Comparison of ENCODE assay signal across 16 cellular contexts in genomic region chr7:71290382-71290781, GRCh38.
"Had no signal": no experiment of that assay in that cellular context is flagged by ENCODE, and none has a peak within 500 bp of the region (broad histone marks: within the 10 kb centered on the region; RNA-seq: fewer than 3 reads in every experiment).

No MANE protein-coding gene starts in this region.

- H3K27ac ChIP-seq: epithelial cell of prostate, prostate gland had no signal

- DNase-seq: activated CD4-positive, alpha-beta memory T cell treated with anti-CD3 and anti-CD28 coated beads for 36 hours; activated naive CD8-positive, alpha-beta T cell treated with anti-CD3 and anti-CD28 coated beads, Interleukin-2, amount 50 U/mL, for 24 hours; activated T-cell treated with anti-CD3 and anti-CD28 coated beads, Interleukin-2, amount 50 U/mL, for 4 hours; cortex of kidney; effector memory CD4-positive, alpha-beta T cell; hippocampal formation; natural killer cell; stimulated activated CD4-positive, alpha-beta T cell treated with anti-CD3 and anti-CD28 coated beads, Interleukin-12 subunit alpha, Interleukin-12 subunit beta, amount 100 ng/mL, for 4 hours; stimulated activated CD4-positive, alpha-beta T cell treated with anti-CD3 and anti-CD28 coated beads, Interleukin-2, amount 100 ng/mL, for 48 hours; stimulated activated CD8-positive, alpha-beta memory T cell treated with anti-CD3 and anti-CD28 coated beads, Interleukin-4, amount 100 ng/mL, for 48 hours; T-helper 9 cell had no signal

- H3K9me3 ChIP-seq: gastroesophageal sphincter, prostate gland had no signal

- H3K4me1 Mint-ChIP-seq: activated naive CD8-positive, alpha-beta T cell treated with anti-CD3 and anti-CD28 coated beads, Interleukin-2, amount 50 U/mL, for 24 hours; natural killer cell had no signal

- H3K4me3 ChIP-seq: gastroesophageal sphincter, lung, prostate gland had no signal

- ATAC-seq: activated naive CD8-positive, alpha-beta T cell treated with anti-CD3 and anti-CD28 coated beads, Interleukin-2, amount 50 U/mL, for 24 hours; activated T-cell treated with anti-CD3 and anti-CD28 coated beads, Interleukin-2, amount 50 U/mL, for 4 hours; gastroesophageal sphincter; natural killer cell had no signal

- H3K36me3 Mint-ChIP-seq: activated CD4-positive, alpha-beta memory T cell treated with anti-CD3 and anti-CD28 coated beads for 36 hours; natural killer cell had no signal

- H3K27ac Mint-ChIP-seq: activated CD4-positive, alpha-beta memory T cell treated with anti-CD3 and anti-CD28 coated beads for 36 hours; activated naive CD8-positive, alpha-beta T cell treated with anti-CD3 and anti-CD28 coated beads, Interleukin-2, amount 50 U/mL, for 24 hours; natural killer cell; stimulated activated naive CD8-positive, alpha-beta T cell treated with anti-CD3 and anti-CD28 coated beads, Interleukin-15, Interleukin-2, amounts not matched to agents 100 ng/mL and 50 ng/mL, for 24 hours had no signal

- H3K36me3 ChIP-seq: gastroesophageal sphincter, prostate gland had no signal

- H3K27me3 Mint-ChIP-seq: activated CD4-positive, alpha-beta memory T cell treated with anti-CD3 and anti-CD28 coated beads for 36 hours; activated naive CD8-positive, alpha-beta T cell treated with anti-CD3 and anti-CD28 coated beads, Interleukin-2, amount 50 U/mL, for 24 hours; stimulated activated naive CD8-positive, alpha-beta T cell treated with anti-CD3 and anti-CD28 coated beads, Interleukin-15, Interleukin-2, amounts not matched to agents 100 ng/mL and 50 ng/mL, for 24 hours had no signal

- H3K4me3 Mint-ChIP-seq: activated CD4-positive, alpha-beta memory T cell treated with anti-CD3 and anti-CD28 coated beads for 36 hours; activated naive CD8-positive, alpha-beta T cell treated with anti-CD3 and anti-CD28 coated beads, Interleukin-2, amount 50 U/mL, for 24 hours; activated T-cell treated with anti-CD3 and anti-CD28 coated beads, Interleukin-2, amount 50 U/mL, for 4 hours; natural killer cell; stimulated activated naive CD8-positive, alpha-beta T cell treated with anti-CD3 and anti-CD28 coated beads, Interleukin-15, Interleukin-2, amounts not matched to agents 100 ng/mL and 50 ng/mL, for 24 hours had no signal

- H3K27me3 ChIP-seq: gastroesophageal sphincter had no signal

- H3K9me3 Mint-ChIP-seq: activated T-cell treated with anti-CD3 and anti-CD28 coated beads, Interleukin-2, amount 50 U/mL, for 4 hours had no signal
